In genomic region chr2:24269270-24269669, GRCh38 we compare ENCODE assay signal across 1 cellular context.
TF ChIP-seq lines count a peak whose summit lies in the region.

No MANE protein-coding gene starts in this region.

TF ChIP-seq in K562, 482 proteins besides CTCF, POLR2A, EP300 and RAD21 (continued from another document):
- TF ChIP-seq, protein P1, sequence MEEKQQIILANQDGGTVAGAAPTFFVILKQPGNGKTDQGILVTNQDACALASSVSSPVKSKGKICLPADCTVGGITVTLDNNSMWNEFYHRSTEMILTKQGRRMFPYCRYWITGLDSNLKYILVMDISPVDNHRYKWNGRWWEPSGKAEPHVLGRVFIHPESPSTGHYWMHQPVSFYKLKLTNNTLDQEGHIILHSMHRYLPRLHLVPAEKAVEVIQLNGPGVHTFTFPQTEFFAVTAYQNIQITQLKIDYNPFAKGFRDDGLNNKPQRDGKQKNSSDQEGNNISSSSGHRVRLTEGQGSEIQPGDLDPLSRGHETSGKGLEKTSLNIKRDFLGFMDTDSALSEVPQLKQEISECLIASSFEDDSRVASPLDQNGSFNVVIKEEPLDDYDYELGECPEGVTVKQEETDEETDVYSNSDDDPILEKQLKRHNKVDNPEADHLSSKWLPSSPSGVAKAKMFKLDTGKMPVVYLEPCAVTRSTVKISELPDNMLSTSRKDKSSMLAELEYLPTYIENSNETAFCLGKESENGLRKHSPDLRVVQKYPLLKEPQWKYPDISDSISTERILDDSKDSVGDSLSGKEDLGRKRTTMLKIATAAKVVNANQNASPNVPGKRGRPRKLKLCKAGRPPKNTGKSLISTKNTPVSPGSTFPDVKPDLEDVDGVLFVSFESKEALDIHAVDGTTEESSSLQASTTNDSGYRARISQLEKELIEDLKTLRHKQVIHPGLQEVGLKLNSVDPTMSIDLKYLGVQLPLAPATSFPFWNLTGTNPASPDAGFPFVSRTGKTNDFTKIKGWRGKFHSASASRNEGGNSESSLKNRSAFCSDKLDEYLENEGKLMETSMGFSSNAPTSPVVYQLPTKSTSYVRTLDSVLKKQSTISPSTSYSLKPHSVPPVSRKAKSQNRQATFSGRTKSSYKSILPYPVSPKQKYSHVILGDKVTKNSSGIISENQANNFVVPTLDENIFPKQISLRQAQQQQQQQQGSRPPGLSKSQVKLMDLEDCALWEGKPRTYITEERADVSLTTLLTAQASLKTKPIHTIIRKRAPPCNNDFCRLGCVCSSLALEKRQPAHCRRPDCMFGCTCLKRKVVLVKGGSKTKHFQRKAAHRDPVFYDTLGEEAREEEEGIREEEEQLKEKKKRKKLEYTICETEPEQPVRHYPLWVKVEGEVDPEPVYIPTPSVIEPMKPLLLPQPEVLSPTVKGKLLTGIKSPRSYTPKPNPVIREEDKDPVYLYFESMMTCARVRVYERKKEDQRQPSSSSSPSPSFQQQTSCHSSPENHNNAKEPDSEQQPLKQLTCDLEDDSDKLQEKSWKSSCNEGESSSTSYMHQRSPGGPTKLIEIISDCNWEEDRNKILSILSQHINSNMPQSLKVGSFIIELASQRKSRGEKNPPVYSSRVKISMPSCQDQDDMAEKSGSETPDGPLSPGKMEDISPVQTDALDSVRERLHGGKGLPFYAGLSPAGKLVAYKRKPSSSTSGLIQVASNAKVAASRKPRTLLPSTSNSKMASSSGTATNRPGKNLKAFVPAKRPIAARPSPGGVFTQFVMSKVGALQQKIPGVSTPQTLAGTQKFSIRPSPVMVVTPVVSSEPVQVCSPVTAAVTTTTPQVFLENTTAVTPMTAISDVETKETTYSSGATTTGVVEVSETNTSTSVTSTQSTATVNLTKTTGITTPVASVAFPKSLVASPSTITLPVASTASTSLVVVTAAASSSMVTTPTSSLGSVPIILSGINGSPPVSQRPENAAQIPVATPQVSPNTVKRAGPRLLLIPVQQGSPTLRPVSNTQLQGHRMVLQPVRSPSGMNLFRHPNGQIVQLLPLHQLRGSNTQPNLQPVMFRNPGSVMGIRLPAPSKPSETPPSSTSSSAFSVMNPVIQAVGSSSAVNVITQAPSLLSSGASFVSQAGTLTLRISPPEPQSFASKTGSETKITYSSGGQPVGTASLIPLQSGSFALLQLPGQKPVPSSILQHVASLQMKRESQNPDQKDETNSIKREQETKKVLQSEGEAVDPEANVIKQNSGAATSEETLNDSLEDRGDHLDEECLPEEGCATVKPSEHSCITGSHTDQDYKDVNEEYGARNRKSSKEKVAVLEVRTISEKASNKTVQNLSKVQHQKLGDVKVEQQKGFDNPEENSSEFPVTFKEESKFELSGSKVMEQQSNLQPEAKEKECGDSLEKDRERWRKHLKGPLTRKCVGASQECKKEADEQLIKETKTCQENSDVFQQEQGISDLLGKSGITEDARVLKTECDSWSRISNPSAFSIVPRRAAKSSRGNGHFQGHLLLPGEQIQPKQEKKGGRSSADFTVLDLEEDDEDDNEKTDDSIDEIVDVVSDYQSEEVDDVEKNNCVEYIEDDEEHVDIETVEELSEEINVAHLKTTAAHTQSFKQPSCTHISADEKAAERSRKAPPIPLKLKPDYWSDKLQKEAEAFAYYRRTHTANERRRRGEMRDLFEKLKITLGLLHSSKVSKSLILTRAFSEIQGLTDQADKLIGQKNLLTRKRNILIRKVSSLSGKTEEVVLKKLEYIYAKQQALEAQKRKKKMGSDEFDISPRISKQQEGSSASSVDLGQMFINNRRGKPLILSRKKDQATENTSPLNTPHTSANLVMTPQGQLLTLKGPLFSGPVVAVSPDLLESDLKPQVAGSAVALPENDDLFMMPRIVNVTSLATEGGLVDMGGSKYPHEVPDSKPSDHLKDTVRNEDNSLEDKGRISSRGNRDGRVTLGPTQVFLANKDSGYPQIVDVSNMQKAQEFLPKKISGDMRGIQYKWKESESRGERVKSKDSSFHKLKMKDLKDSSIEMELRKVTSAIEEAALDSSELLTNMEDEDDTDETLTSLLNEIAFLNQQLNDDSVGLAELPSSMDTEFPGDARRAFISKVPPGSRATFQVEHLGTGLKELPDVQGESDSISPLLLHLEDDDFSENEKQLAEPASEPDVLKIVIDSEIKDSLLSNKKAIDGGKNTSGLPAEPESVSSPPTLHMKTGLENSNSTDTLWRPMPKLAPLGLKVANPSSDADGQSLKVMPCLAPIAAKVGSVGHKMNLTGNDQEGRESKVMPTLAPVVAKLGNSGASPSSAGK (IDR thresholded peaks at IDR 0.05), result no peak
- no peak for TF ChIP-seq ZNF311 (CRISPR knock-in tag; IDR thresholded peaks at IDR 0.05)
- peak; percentile 72 for TF ChIP-seq FOSL1 (tag; conservative IDR thresholded peaks at IDR 0.05)
- TF ChIP-seq, protein P2, sequence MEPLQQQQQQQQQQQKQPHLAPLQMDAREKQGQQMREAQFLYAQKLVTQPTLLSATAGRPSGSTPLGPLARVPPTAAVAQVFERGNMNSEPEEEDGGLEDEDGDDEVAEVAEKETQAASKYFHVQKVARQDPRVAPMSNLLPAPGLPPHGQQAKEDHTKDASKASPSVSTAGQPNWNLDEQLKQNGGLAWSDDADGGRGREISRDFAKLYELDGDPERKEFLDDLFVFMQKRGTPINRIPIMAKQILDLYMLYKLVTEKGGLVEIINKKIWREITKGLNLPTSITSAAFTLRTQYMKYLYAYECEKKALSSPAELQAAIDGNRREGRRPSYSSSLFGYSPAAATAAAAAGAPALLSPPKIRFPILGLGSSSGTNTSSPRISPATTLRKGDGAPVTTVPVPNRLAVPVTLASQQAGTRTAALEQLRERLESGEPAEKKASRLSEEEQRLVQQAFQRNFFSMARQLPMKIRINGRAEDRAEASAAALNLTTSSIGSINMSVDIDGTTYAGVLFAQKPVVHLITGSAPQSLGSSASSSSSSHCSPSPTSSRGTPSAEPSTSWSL (CRISPR knock-in tag; IDR thresholded peaks at IDR 0.05; ENCODE audit: borderline replicate concordance), result no peak
- no peak for TF ChIP-seq YBX1 (IDR thresholded peaks at IDR 0.05)
- TF ChIP-seq ATF3 (IDR thresholded peaks at IDR 0.05), result peak; percentile 62
- no peak for TF ChIP-seq ATF3 (CRISPR knock-in tag; conservative IDR thresholded peaks at IDR 0.05)
- no peak for TF ChIP-seq CEBPB (tag; IDR thresholded peaks at IDR 0.05)
- no peak for TF ChIP-seq CBX1 (IDR thresholded peaks at IDR 0.05; ENCODE audit: low read depth)
- TF ChIP-seq ELF2 (CRISPR knock-in tag; IDR thresholded peaks at IDR 0.05), result no peak
- TF ChIP-seq HNRNPH1 (optimal IDR thresholded peaks at IDR 0.05; ENCODE audit: low read depth, low read length), result no peak
- TF ChIP-seq, protein P3, sequence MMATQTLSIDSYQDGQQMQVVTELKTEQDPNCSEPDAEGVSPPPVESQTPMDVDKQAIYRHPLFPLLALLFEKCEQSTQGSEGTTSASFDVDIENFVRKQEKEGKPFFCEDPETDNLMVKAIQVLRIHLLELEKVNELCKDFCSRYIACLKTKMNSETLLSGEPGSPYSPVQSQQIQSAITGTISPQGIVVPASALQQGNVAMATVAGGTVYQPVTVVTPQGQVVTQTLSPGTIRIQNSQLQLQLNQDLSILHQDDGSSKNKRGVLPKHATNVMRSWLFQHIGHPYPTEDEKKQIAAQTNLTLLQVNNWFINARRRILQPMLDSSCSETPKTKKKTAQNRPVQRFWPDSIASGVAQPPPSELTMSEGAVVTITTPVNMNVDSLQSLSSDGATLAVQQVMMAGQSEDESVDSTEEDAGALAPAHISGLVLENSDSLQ (IDR thresholded peaks at IDR 0.05), result peak; percentile 64; the same call in 1 of the 2 replicates
- TF ChIP-seq, protein P4, sequence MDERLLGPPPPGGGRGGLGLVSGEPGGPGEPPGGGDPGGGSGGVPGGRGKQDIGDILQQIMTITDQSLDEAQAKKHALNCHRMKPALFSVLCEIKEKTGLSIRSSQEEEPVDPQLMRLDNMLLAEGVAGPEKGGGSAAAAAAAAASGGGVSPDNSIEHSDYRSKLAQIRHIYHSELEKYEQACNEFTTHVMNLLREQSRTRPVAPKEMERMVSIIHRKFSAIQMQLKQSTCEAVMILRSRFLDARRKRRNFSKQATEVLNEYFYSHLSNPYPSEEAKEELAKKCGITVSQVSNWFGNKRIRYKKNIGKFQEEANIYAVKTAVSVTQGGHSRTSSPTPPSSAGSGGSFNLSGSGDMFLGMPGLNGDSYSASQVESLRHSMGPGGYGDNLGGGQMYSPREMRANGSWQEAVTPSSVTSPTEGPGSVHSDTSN (CRISPR knock-in tag; IDR thresholded peaks at IDR 0.05; ENCODE audit: low read depth), result no peak
- TF ChIP-seq, protein P4 (tag; conservative IDR thresholded peaks at IDR 0.05; ENCODE audit: low read depth), result peak; percentile 51
- TF ChIP-seq, protein P5, sequence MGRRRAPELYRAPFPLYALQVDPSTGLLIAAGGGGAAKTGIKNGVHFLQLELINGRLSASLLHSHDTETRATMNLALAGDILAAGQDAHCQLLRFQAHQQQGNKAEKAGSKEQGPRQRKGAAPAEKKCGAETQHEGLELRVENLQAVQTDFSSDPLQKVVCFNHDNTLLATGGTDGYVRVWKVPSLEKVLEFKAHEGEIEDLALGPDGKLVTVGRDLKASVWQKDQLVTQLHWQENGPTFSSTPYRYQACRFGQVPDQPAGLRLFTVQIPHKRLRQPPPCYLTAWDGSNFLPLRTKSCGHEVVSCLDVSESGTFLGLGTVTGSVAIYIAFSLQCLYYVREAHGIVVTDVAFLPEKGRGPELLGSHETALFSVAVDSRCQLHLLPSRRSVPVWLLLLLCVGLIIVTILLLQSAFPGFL (CRISPR knock-in tag; IDR thresholded peaks at IDR 0.05), result no peak
